In genomic region chr5:129271309-129271708, GRCh38 we compare ENCODE assay signal across 12 cellular contexts.
A peak's percentile ranks its signal among the peaks of the same experiment; 100 is the strongest.
DNase-seq lines count a peak whose midpoint lies in the region; ATAC-seq and TF ChIP-seq lines count a peak whose summit lies in the region.
"Had no signal": no experiment of that assay in that cellular context is flagged by ENCODE, and none has a peak within 500 bp of the region (broad histone marks: within the 10 kb centered on the region; RNA-seq: fewer than 3 reads in every experiment).

No MANE protein-coding gene starts in this region.

- no peak overlapping the region for H3K4me3 ChIP-seq in AG04449 (ENCODE audit: low read depth, low read length)
- no peak overlapping the region for H3K4me3 ChIP-seq in HEK293 (ENCODE audit: low read depth, low read length)
- H3K4me3 ChIP-seq: SJSA1 had no signal

- H3K9me3 ChIP-seq in HEK293 (ENCODE audit: control insufficient read depth, insufficient read depth, low read depth, low read length), result no peaks in the 10 kb centered on the region
- H3K9me3 ChIP-seq: SJSA1 had no signal

- no peaks in the 10 kb centered on the region for H3K27me3 ChIP-seq in foreskin keratinocyte
- H3K27me3 ChIP-seq: SJSA1 had no signal

- TF ChIP-seq CTCF in AG04449 (IDR thresholded peaks at IDR 0.05; ENCODE audit: insufficient read depth, low read length, missing control alignments) (peak; percentile 9), HEK293 (tag by site-specific recombination; IDR thresholded peaks at IDR 0.05) (no peak), foreskin keratinocyte (conservative IDR thresholded peaks at IDR 0.05) (peak; percentile 59)

- H3K4me1 ChIP-seq in HEK293 (ENCODE audit: control insufficient read depth, insufficient read depth, low read length), result no peaks in the 10 kb centered on the region
- H3K4me1 ChIP-seq in foreskin keratinocyte, result no peaks in the 10 kb centered on the region
- H3K4me1 ChIP-seq: SJSA1 had no signal

- POLR2A ChIA-PET in AG04449 (lab: Yijun Ruan, JAX), result no interaction called here
- POLR2A ChIA-PET in HEK293 (lab: Yijun Ruan, JAX), result no interaction called here

- DNase-seq in AG04449 (ENCODE audit: low read depth, low spot score) (no peak), SKM-1 treated with dmso at 0.1 percent for 144 hours (lab: John Stamatoyannopoulos, UW; ENCODE audit: unreplicated experiment) (peak; percentile 24), foreskin keratinocyte (peak; percentile 2 to 40), T1000 (lab: John Stamatoyannopoulos, UW) (no peak)
- no peak for DNase-seq in effector CD8-positive, alpha-beta T cell (lab: John Stamatoyannopoulos, UW)
- no peak for DNase-seq in stimulated activated naive CD4-positive, alpha-beta T cell treated with Interleukin-2 at 50 U/mL for 16 hours (lab: John Stamatoyannopoulos, UW)
- no peak for DNase-seq in activated CD4-positive, alpha-beta T cell treated with anti-CD3 and anti-CD28 coated beads for 1 hour
- DNase-seq: activated T-cell treated with anti-CD3 and anti-CD28 coated beads, Interleukin-2, amount 50 U/mL, for 4 hours; left colon; stimulated activated naive CD8-positive, alpha-beta T cell treated with anti-CD3 and anti-CD28 coated beads, Interleukin-15, amount 100 ng/mL, for 72 hours had no signal

- peak; percentile 66 for ATAC-seq in foreskin keratinocyte
- ATAC-seq: activated T-cell treated with anti-CD3 and anti-CD28 coated beads, Interleukin-2, amount 50 U/mL, for 4 hours; left colon; stimulated activated naive CD8-positive, alpha-beta T cell treated with anti-CD3 and anti-CD28 coated beads, Interleukin-15, amount 100 ng/mL, for 72 hours had no signal

- CTCF ChIA-PET in AG04449 (lab: Yijun Ruan, JAX) (no interaction called here), HEK293 (lab: Yijun Ruan, JAX) (interaction anchor here (0.7 to 0.8 kb wide), 2 partner anchors 44 to 364 kb away, joined by 3 read pairs; no protein-coding TSS in a partner anchor)

- H3K36me3 ChIP-seq in HEK293 (ENCODE audit: control insufficient read depth in 2 of 2, insufficient read depth in 1 of 2, low read length in 2 of 2), result no peaks in the 10 kb centered on the region
- H3K36me3 ChIP-seq: SJSA1 had no signal

- H3K27ac ChIP-seq in HEK293 (ENCODE audit: extremely low read depth, low read depth, low read length) (no peak overlapping the region), foreskin keratinocyte (no peak overlapping the region)
- H3K27ac ChIP-seq: SJSA1 had no signal

TF ChIP-seq in HEK293, 187 proteins besides CTCF, POLR2A, EP300 and RAD21:
- TF ChIP-seq ZNF654 (tag by site-specific recombination; IDR thresholded peaks at IDR 0.05; ENCODE audit: low read depth) (0 out of 2 replicates have a peak, but pooled peaks have one; percentile 16), TRIM28 (IDR thresholded peaks at IDR 0.05; ENCODE audit: borderline replicate concordance, low read length) (no peak), ZNF514 (tag by site-specific recombination; IDR thresholded peaks at IDR 0.05) (no peak)
- TF ChIP-seq, protein P1, sequence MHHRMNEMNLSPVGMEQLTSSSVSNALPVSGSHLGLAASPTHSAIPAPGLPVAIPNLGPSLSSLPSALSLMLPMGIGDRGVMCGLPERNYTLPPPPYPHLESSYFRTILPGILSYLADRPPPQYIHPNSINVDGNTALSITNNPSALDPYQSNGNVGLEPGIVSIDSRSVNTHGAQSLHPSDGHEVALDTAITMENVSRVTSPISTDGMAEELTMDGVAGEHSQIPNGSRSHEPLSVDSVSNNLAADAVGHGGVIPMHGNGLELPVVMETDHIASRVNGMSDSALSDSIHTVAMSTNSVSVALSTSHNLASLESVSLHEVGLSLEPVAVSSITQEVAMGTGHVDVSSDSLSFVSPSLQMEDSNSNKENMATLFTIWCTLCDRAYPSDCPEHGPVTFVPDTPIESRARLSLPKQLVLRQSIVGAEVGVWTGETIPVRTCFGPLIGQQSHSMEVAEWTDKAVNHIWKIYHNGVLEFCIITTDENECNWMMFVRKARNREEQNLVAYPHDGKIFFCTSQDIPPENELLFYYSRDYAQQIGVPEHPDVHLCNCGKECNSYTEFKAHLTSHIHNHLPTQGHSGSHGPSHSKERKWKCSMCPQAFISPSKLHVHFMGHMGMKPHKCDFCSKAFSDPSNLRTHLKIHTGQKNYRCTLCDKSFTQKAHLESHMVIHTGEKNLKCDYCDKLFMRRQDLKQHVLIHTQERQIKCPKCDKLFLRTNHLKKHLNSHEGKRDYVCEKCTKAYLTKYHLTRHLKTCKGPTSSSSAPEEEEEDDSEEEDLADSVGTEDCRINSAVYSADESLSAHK (tag by site-specific recombination; IDR thresholded peaks at IDR 0.05), result no peak
TF ChIP-seq in HEK293: peak in this region for 1.

Comparison
In these comparisons a context has a peak if more than half of its experiments do, and no peak if none do; other contexts are left out.
1. DNase-seq: peak in SKM-1 treated with dmso at 0.1 percent for 144 hours (single experiment) and foreskin keratinocyte (2 of 2); none in AG04449 (single experiment), effector CD8-positive, alpha-beta T cell (single experiment), stimulated activated naive CD4-positive, alpha-beta T cell treated with Interleukin-2 at 50 U/mL for 16 hours (single experiment), T1000 (single experiment) and activated CD4-positive, alpha-beta T cell treated with anti-CD3 and anti-CD28 coated beads for 1 hour (single experiment).